In the genomic region with DNA sequence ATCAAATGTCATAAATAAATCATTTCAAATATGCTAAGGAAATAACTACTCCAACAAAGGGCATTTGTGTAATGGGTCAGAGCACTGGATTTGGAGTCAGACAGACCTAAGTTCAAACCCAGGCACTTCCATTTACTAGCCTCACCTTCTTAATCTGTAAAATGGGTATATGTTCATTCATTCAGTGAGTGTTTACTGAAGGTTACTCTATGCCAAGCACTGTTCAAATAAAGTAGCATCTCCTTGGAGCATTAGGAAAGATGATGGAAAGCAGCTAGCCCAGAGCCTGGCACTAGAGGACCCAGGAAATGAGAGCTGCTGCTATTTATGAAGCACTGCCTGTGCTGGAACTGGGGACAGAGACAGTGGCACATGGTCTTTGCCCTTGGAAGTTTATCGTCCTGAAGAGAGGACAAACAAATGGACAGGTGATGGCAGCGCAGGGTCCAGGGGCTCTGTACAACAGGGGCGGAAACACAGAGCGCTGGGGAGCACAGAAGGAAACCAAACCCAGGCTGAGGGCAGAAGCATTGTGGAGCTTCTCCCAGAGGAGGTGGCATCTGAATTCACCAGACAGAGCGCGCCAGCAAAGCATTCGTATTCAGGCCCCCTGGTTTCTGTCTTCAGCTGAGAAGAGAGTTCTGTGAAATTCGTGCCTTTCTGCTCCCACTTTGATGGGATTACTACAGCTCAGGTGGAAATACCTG, we compare ENCODE assay signal across 1 cellular context.
A peak's percentile ranks its signal among the peaks of the same experiment; 100 is the strongest.
TF ChIP-seq lines count a peak whose summit lies in the region.

No MANE protein-coding gene starts in this region.

TF ChIP-seq in HepG2, 621 proteins besides CTCF, POLR2A, EP300 and RAD21 (continued from another document and continues in another):
- TF ChIP-seq ZNF768 (CRISPR knock-in tag; IDR thresholded peaks at IDR 0.05) (no peak), KDM2A (CRISPR knock-in tag; IDR thresholded peaks at IDR 0.05; ENCODE audit: borderline replicate concordance, low read depth) (peak; percentile 18; the same call in 1 of the 2 replicates), MAX (IDR thresholded peaks at IDR 0.05) (peak; percentile 91), MIER2 (CRISPR knock-in tag; IDR thresholded peaks at IDR 0.05) (peak; percentile 49; the same call in 1 of the 2 replicates), ZBTB26 (CRISPR knock-in tag; IDR thresholded peaks at IDR 0.05; ENCODE audit: borderline replicate concordance) (no peak), MTF2 (CRISPR knock-in tag; IDR thresholded peaks at IDR 0.05; ENCODE audit: borderline replicate concordance) (no peak), ZNF256 (CRISPR knock-in tag; conservative IDR thresholded peaks at IDR 0.05) (no peak), ZNF773 (CRISPR knock-in tag; IDR thresholded peaks at IDR 0.05; ENCODE audit: borderline replicate concordance) (no peak), ZNF329 (CRISPR knock-in tag; IDR thresholded peaks at IDR 0.05; ENCODE audit: low read depth) (no peak), PRDM10 (CRISPR knock-in tag; IDR thresholded peaks at IDR 0.05; ENCODE audit: low read depth) (no peak), ZNF772 (CRISPR knock-in tag; IDR thresholded peaks at IDR 0.05) (peak; percentile 75; the same call in 1 of the 2 replicates), EZH2 (conservative IDR thresholded peaks at IDR 0.05; ENCODE audit: low read depth, low read length) (no peak), HOXA3 (CRISPR knock-in tag; IDR thresholded peaks at IDR 0.05) (peak; percentile 75; the same call in 1 of the 2 replicates), GPN1 (CRISPR knock-in tag; IDR thresholded peaks at IDR 0.05; ENCODE audit: borderline replicate concordance) (no peak), ZBTB21 (CRISPR knock-in tag; IDR thresholded peaks at IDR 0.05) (no peak), MYC (CRISPR knock-in tag; IDR thresholded peaks at IDR 0.05; ENCODE audit: borderline replicate concordance) (peak; percentile 82), ZNF556 (CRISPR knock-in tag; IDR thresholded peaks at IDR 0.05; ENCODE audit: borderline replicate concordance) (peak; percentile 45; the same call in 1 of the 2 replicates), E2F2 (CRISPR knock-in tag; IDR thresholded peaks at IDR 0.05; ENCODE audit: borderline replicate concordance) (no peak), ZNF264 (CRISPR knock-in tag; IDR thresholded peaks at IDR 0.05) (peak; percentile 87), E2F5 (CRISPR knock-in tag; conservative IDR thresholded peaks at IDR 0.05) (no peak), PHF20 (CRISPR knock-in tag; IDR thresholded peaks at IDR 0.05) (no peak), NCOA2 (CRISPR knock-in tag; IDR thresholded peaks at IDR 0.05) (peak; percentile 66), ZIK1 (CRISPR knock-in tag; IDR thresholded peaks at IDR 0.05; ENCODE audit: borderline replicate concordance, low read depth) (no peak), GMEB1 (CRISPR knock-in tag; IDR thresholded peaks at IDR 0.05; ENCODE audit: borderline replicate concordance) (no peak), HMG20B (CRISPR knock-in tag; conservative IDR thresholded peaks at IDR 0.05) (no peak), FOXA3 (CRISPR knock-in tag; IDR thresholded peaks at IDR 0.05) (peak; percentile 75), NR2F2 (IDR thresholded peaks at IDR 0.05; ENCODE audit: borderline replicate concordance, low read depth) (no peak), ZNF572 (CRISPR knock-in tag; IDR thresholded peaks at IDR 0.05) (0 out of 2 replicates have a peak, but pooled peaks have one; percentile 22), TAF15 (IDR thresholded peaks at IDR 0.05; ENCODE audit: low read depth, low read length, poor library complexity, severe bottlenecking) (no peak), ZFP41 (CRISPR knock-in tag; IDR thresholded peaks at IDR 0.05; ENCODE audit: borderline replicate concordance) (no peak), ZFP37 (CRISPR knock-in tag; IDR thresholded peaks at IDR 0.05; ENCODE audit: borderline replicate concordance) (0 out of 2 replicates have a peak, but pooled peaks have one; percentile 82), YEATS2 (CRISPR knock-in tag; IDR thresholded peaks at IDR 0.05; ENCODE audit: borderline replicate concordance) (peak; percentile 51; the same call in 1 of the 2 replicates), HNF4A (CRISPR knock-in tag; IDR thresholded peaks at IDR 0.05) (peak; percentile 92), ZNF713 (CRISPR knock-in tag; IDR thresholded peaks at IDR 0.05) (no peak)
- TF ChIP-seq, protein P1, sequence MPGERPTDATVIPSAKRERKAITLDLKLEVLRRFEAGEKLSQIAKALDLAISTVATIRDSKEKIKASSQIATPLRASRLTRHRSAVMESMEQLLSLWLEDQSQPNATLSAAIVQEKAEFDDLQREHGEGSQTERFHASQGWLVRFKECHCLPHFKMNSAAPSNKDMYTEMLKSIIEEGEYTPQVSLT (CRISPR knock-in tag; IDR thresholded peaks at IDR 0.05; ENCODE audit: borderline replicate concordance, low read depth): no peak
- TF ChIP-seq, protein P2, sequence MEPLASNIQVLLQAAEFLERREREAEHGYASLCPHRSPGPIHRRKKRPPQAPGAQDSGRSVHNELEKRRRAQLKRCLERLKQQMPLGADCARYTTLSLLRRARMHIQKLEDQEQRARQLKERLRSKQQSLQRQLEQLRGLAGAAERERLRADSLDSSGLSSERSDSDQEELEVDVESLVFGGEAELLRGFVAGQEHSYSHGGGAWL (CRISPR knock-in tag; IDR thresholded peaks at IDR 0.05): no peak
- TF ChIP-seq, protein P3, sequence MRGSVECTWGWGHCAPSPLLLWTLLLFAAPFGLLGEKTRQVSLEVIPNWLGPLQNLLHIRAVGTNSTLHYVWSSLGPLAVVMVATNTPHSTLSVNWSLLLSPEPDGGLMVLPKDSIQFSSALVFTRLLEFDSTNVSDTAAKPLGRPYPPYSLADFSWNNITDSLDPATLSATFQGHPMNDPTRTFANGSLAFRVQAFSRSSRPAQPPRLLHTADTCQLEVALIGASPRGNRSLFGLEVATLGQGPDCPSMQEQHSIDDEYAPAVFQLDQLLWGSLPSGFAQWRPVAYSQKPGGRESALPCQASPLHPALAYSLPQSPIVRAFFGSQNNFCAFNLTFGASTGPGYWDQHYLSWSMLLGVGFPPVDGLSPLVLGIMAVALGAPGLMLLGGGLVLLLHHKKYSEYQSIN (CRISPR knock-in tag; IDR thresholded peaks at IDR 0.05; ENCODE audit: borderline replicate concordance): no peak
- TF ChIP-seq, protein P4, sequence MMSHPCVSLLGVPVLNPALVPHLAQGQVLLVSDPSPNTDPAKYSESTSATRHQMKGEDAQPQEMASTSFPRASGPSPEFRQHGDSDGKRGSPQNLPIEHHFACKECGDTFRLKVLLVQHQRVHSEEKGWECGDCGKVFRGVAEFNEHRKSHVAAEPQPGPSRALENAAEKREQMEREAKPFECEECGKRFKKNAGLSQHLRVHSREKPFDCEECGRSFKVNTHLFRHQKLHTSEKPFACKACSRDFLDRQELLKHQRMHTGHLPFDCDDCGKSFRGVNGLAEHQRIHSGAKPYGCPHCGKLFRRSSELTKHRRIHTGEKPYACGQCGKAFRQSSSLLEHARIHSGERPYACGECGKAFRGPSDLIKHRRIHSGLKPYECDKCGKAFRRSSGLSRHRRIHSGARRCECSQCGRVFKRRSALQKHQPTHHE (CRISPR knock-in tag; IDR thresholded peaks at IDR 0.05; ENCODE audit: borderline replicate concordance): no peak
- TF ChIP-seq, protein P5, sequence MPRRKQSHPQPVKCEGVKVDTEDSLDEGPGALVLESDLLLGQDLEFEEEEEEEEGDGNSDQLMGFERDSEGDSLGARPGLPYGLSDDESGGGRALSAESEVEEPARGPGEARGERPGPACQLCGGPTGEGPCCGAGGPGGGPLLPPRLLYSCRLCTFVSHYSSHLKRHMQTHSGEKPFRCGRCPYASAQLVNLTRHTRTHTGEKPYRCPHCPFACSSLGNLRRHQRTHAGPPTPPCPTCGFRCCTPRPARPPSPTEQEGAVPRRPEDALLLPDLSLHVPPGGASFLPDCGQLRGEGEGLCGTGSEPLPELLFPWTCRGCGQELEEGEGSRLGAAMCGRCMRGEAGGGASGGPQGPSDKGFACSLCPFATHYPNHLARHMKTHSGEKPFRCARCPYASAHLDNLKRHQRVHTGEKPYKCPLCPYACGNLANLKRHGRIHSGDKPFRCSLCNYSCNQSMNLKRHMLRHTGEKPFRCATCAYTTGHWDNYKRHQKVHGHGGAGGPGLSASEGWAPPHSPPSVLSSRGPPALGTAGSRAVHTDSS (CRISPR knock-in tag; conservative IDR thresholded peaks at IDR 0.05): no peak
- TF ChIP-seq, protein P6, sequence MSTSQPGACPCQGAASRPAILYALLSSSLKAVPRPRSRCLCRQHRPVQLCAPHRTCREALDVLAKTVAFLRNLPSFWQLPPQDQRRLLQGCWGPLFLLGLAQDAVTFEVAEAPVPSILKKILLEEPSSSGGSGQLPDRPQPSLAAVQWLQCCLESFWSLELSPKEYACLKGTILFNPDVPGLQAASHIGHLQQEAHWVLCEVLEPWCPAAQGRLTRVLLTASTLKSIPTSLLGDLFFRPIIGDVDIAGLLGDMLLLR (CRISPR knock-in tag; IDR thresholded peaks at IDR 0.05): no peak
- TF ChIP-seq, protein P7, sequence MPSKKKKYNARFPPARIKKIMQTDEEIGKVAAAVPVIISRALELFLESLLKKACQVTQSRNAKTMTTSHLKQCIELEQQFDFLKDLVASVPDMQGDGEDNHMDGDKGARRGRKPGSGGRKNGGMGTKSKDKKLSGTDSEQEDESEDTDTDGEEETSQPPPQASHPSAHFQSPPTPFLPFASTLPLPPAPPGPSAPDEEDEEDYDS (CRISPR knock-in tag; IDR thresholded peaks at IDR 0.05): peak; percentile 53
- TF ChIP-seq, protein P8, sequence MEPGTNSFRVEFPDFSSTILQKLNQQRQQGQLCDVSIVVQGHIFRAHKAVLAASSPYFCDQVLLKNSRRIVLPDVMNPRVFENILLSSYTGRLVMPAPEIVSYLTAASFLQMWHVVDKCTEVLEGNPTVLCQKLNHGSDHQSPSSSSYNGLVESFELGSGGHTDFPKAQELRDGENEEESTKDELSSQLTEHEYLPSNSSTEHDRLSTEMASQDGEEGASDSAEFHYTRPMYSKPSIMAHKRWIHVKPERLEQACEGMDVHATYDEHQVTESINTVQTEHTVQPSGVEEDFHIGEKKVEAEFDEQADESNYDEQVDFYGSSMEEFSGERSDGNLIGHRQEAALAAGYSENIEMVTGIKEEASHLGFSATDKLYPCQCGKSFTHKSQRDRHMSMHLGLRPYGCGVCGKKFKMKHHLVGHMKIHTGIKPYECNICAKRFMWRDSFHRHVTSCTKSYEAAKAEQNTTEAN (CRISPR knock-in tag; conservative IDR thresholded peaks at IDR 0.05): no peak
